ENCODE assay signal across 21 cellular contexts in the genomic region with DNA sequence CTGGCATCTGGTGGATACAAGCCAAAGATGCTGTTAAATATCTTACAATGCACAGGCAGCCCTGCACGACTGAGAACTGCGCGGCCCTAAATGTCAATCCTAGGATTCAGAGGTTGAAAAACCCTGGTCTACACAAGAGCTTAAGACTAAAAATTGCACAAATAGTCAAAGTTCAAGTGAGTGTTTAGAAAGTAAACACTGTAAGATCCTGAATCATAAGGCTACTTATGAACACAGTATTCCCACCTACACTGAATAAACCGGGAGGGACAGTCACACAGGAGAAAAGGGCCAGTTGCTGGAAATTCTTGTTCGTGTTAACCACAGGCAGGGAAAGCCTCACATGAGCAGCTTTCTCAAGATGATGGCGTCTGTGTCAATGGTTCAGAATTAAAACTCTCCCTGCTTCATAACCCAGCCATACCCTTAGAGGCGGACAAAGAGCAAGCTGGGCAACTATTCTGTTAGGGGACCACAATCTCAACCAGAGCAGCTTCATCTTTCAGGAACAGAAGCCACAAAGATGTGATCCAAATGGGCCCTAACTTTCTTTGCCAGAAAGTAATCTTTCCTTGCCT. TPM values are rescaled to one million over a fixed set of nuclear protein-coding genes. Genes with fewer than 3 reads are reported as not detected.
DNase-seq lines count a peak whose midpoint lies in the region; ATAC-seq and TF ChIP-seq lines count a peak whose summit lies in the region.
"Had no signal": no experiment of that assay in that cellular context is flagged by ENCODE, and none has a peak within 500 bp of the region (broad histone marks: within the 10 kb centered on the region; RNA-seq: fewer than 3 reads in every experiment).

No MANE protein-coding gene starts in this region.

- peaks cover 48% of the 10 kb centered on the region for H3K36me3 Mint-ChIP-seq in activated T-cell treated with anti-CD3 and anti-CD28 coated beads, Interleukin-2, amount 50 U/mL, for 24 hours (ENCODE audit: low read depth)
- peaks cover 28% of the 10 kb centered on the region for H3K36me3 Mint-ChIP-seq in nephron progenitor cell (ENCODE audit: low read depth)

- H3K27ac ChIP-seq in fibroblast of lung (ENCODE audit: insufficient read depth, low read length) (no peak overlapping the region), upper lobe of left lung (peak overlapping the region; percentile 22 to 60 (median 44))
- H3K27ac ChIP-seq: cardiac muscle cell had no signal

- no peak for DNase-seq in activated T-cell treated with anti-CD3 and anti-CD28 coated beads, Interleukin-2, amount 50 U/mL, for 24 hours
- DNase-seq in activated T-cell treated with anti-CD3 and anti-CD28 coated beads for 4 hours (no peak), fibroblast of lung (ENCODE audit: low read depth in 2 of 2) (peak; percentile 13 to 75), nephron progenitor cell (no peak), upper lobe of left lung (peak in 1 of 2 donors; percentile 56), NCI-H2081 treated with DMSO at 0.1 percent for 48 hours (lab: John Stamatoyannopoulos, UW) (no peak)
- DNase-seq in stimulated activated naive CD4-positive, alpha-beta T cell treated with Interleukin-2 at 50 U/mL for 16 hours (lab: John Stamatoyannopoulos, UW): no peak
- DNase-seq: ACHN; activated B cell treated with CpG ODN at 0.5 μM for 24 hours; activated CD8-positive, alpha-beta memory T cell treated with anti-CD3 and anti-CD28 coated beads, Interleukin-2, amount 10 ng/mL, durations not matched to agents 7 days and 5 days; activated naive CD4-positive, alpha-beta T cell treated with anti-CD3 and anti-CD28 coated beads for 36 hours; effector memory CD4-positive, alpha-beta T cell; foreskin keratinocyte; mesendoderm; NCI-H2029 treated with DMSO at 0.1 percent for 48 hours; NCI-H82; nucleus accumbens; stimulated activated CD4-positive, alpha-beta T cell treated with anti-CD3 and anti-CD28 coated beads, Interleukin-12 subunit alpha, Interleukin-12 subunit beta, amount 100 ng/mL, for 4 hours; T-helper 1 cell had no signal

- H3K27ac Mint-ChIP-seq in activated T-cell treated with anti-CD3 and anti-CD28 coated beads, Interleukin-2, amount 50 U/mL, for 24 hours: peak overlapping the region; percentile 38
- H3K27ac Mint-ChIP-seq in nephron progenitor cell: peak overlapping the region; percentile 77
- H3K27ac Mint-ChIP-seq: activated B cell treated with CpG ODN at 0.5 μM for 24 hours; activated CD8-positive, alpha-beta memory T cell treated with anti-CD3 and anti-CD28 coated beads, Interleukin-2, amount 10 ng/mL, durations not matched to agents 7 days and 5 days; activated naive CD4-positive, alpha-beta T cell treated with anti-CD3 and anti-CD28 coated beads for 36 hours had no signal

- TF ChIP-seq CTCF in fibroblast of lung (conservative IDR thresholded peaks at IDR 0.05 in 1 of 2, IDR thresholded peaks at IDR 0.05 in 1 of 2; ENCODE audit: low read depth in 1 of 2, low read length in 2 of 2) (no peak), nephron progenitor cell (IDR thresholded peaks at IDR 0.05) (no peak), upper lobe of left lung (IDR thresholded peaks at IDR 0.05) (no peak)

- H3K4me3 ChIP-seq in fibroblast of lung (replicated peaks in 1 of 4; ENCODE audit: control extremely low read depth in 1 of 4, insufficient read depth in 1 of 4, low read depth in 3 of 4, low read length in 4 of 4) (no peak overlapping the region), upper lobe of left lung (no peak overlapping the region)
- H3K4me3 ChIP-seq: cardiac muscle cell had no signal

- peak in 1 of 4 donors; percentile 60 for TF ChIP-seq EP300 in upper lobe of left lung (IDR thresholded peaks at IDR 0.05)

- TF ChIP-seq POLR2A in upper lobe of left lung (IDR thresholded peaks at IDR 0.05): peak in 1 of 4 donors; percentile 15

- peaks cover 64% of the 10 kb centered on the region for H3K4me1 Mint-ChIP-seq in activated T-cell treated with anti-CD3 and anti-CD28 coated beads, Interleukin-2, amount 50 U/mL, for 24 hours (ENCODE audit: low read depth)
- peaks cover 67% of the 10 kb centered on the region for H3K4me1 Mint-ChIP-seq in nephron progenitor cell

- peaks cover 4% of the 10 kb centered on the region for H3K4me1 ChIP-seq in fibroblast of lung (ENCODE audit: control insufficient read depth, extremely low read depth, insufficient read depth, low read length)
- H3K4me1 ChIP-seq in upper lobe of left lung: peaks cover 0 to 40% (median 25%) of the 10 kb centered on the region in 4 donors

- peaks cover 3% of the 10 kb centered on the region for H3K79me2 ChIP-seq in fibroblast of lung (ENCODE audit: control insufficient read depth, insufficient read depth, low read length)

- no peaks in the 10 kb centered on the region for H3K9me3 ChIP-seq in fibroblast of lung (ENCODE audit: control insufficient read depth, insufficient read depth, low read depth, low read length)
- no peaks in the 10 kb centered on the region for H3K9me3 ChIP-seq in upper lobe of left lung

- no peak overlapping the region for H3K4me3 Mint-ChIP-seq in activated T-cell treated with anti-CD3 and anti-CD28 coated beads, Interleukin-2, amount 50 U/mL, for 24 hours
- H3K4me3 Mint-ChIP-seq in nephron progenitor cell: no peak overlapping the region
- H3K4me3 Mint-ChIP-seq: activated B cell treated with CpG ODN at 0.5 μM for 24 hours; activated CD8-positive, alpha-beta memory T cell treated with anti-CD3 and anti-CD28 coated beads, Interleukin-2, amount 10 ng/mL, durations not matched to agents 7 days and 5 days; activated naive CD4-positive, alpha-beta T cell treated with anti-CD3 and anti-CD28 coated beads for 36 hours had no signal

- H3K36me3 ChIP-seq in fibroblast of lung (ENCODE audit: control insufficient read depth, insufficient read depth, low read length) (peaks cover 5% of the 10 kb centered on the region), upper lobe of left lung (peaks cover 0 to 12% (median 0%) of the 10 kb centered on the region in 4 donors)
- H3K36me3 ChIP-seq: cardiac muscle cell had no signal

- no peak overlapping the region for H3K4me2 ChIP-seq in fibroblast of lung (ENCODE audit: extremely low read depth, insufficient read depth, low read length)

- peak; percentile 35 to 66 for ATAC-seq in upper lobe of left lung (ENCODE audit: low FRiP score in 2 of 2)
- no peak for ATAC-seq in GM19455 (IDR thresholded peaks at IDR 0.05; ENCODE audit: unreplicated experiment)
- ATAC-seq: activated CD8-positive, alpha-beta memory T cell treated with anti-CD3 and anti-CD28 coated beads, Interleukin-2, amount 10 ng/mL, durations not matched to agents 7 days and 5 days; foreskin keratinocyte had no signal

- no peaks in the 10 kb centered on the region for H3K27me3 Mint-ChIP-seq in activated T-cell treated with anti-CD3 and anti-CD28 coated beads, Interleukin-2, amount 50 U/mL, for 24 hours
- H3K27me3 Mint-ChIP-seq in nephron progenitor cell (ENCODE audit: low read depth, poor library complexity): peaks cover 7% of the 10 kb centered on the region
- H3K27me3 Mint-ChIP-seq: activated CD8-positive, alpha-beta memory T cell treated with anti-CD3 and anti-CD28 coated beads, Interleukin-2, amount 10 ng/mL, durations not matched to agents 7 days and 5 days had no signal

- H2AFZ ChIP-seq in fibroblast of lung (ENCODE audit: low read length): no peak overlapping the region

- H4K20me1 ChIP-seq in fibroblast of lung (ENCODE audit: control insufficient read depth, extremely low read depth, insufficient read depth, low read length): no peaks in the 10 kb centered on the region

- no peak overlapping the region for H3K9ac ChIP-seq in fibroblast of lung (ENCODE audit: insufficient read depth, low read length)

- WGBS in upper lobe of left lung, 2 donors: 71 to 73% methylated on average over 7 of the region's 7 CpGs

- H3K9me3 Mint-ChIP-seq in activated T-cell treated with anti-CD3 and anti-CD28 coated beads, Interleukin-2, amount 50 U/mL, for 24 hours: no peaks in the 10 kb centered on the region
- no peaks in the 10 kb centered on the region for H3K9me3 Mint-ChIP-seq in nephron progenitor cell
- H3K9me3 Mint-ChIP-seq: activated B cell treated with CpG ODN at 0.5 μM for 24 hours; activated naive CD4-positive, alpha-beta T cell treated with anti-CD3 and anti-CD28 coated beads for 36 hours had no signal

- no peaks in the 10 kb centered on the region for H3K27me3 ChIP-seq in fibroblast of lung (ENCODE audit: control insufficient read depth, insufficient read depth, low read length)
- H3K27me3 ChIP-seq in upper lobe of left lung: no peaks in the 10 kb centered on the region
- H3K27me3 ChIP-seq: cardiac muscle cell, foreskin keratinocyte had no signal

RNA-seq across cellular contexts. Expression of gene LRIG1, which starts 37.7 kb away (rescaled TPM):
- total RNA-seq in fibroblast of lung (82.4 and 104 TPM in 2 replicates), upper lobe of left lung (100 to 1,000 TPM in 2 of 6 donors, 10 to 100 TPM in 4; 45.2 to 119 (median 81.9) TPM)
- polyA plus RNA-seq in fibroblast of lung: 27.9 and 46.5 TPM in 2 replicates
- polyA plus RNA-seq in fibroblast of lung (2012): 23.1 and 33.6 TPM in 2 replicates
- polyA minus RNA-seq in fibroblast of lung (ENCODE audit: low replicate concordance): 126 and 180 TPM in 2 replicates

Comparison
In these comparisons a context has a peak if more than half of its experiments do, and no peak if none do; other contexts are left out.
1. DNase-seq: peak in fibroblast of lung (2 of 2); none in activated T-cell treated with anti-CD3 and anti-CD28 coated beads, Interleukin-2, amount 50 U/mL, for 24 hours (single experiment), activated T-cell treated with anti-CD3 and anti-CD28 coated beads for 4 hours (single experiment), nephron progenitor cell (single experiment), stimulated activated naive CD4-positive, alpha-beta T cell treated with Interleukin-2 at 50 U/mL for 16 hours (single experiment) and NCI-H2081 treated with DMSO at 0.1 percent for 48 hours (single experiment).